Comparison of ENCODE assay signal across 26 cellular contexts in the genomic region with DNA sequence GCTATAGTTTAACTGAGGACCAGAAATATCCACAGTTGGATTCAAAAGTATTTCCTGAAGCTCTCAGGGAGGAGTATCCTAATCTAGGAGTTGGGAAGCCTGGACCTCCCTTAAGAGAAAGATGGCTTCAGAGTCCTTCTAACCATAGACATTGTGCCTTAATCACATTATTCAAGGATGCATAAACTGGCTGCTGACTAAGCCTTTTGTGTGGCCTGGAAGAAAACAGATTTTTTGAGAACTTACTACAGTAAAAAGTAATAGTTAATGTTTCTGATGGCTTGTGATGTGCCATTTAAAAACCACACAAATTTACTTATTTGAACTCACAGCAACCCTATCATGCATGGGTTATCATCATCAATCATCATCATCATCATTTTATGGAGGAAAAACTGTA.
"Had no signal": no experiment of that assay in that cellular context is flagged by ENCODE, and none has a peak within 500 bp of the region (broad histone marks: within the 10 kb centered on the region; RNA-seq: fewer than 3 reads in every experiment).

No MANE protein-coding gene starts in this region.

- ATAC-seq: stimulated activated effector memory CD8-positive, alpha-beta T cell treated with anti-CD3 and anti-CD28 coated beads, Interleukin-12 subunit alpha, Interleukin-12 subunit beta, amount 100 ng/mL, for 72 hours; stimulated activated memory B cell treated with anti-CD40 and anti-IgM and Interleukin-4, amounts not matched to agents 10 μg/mL and 1 μg/mL and 100 μg/mL, for 72 hours; stimulated activated naive B cell treated with anti-CD40 and anti-IgM and Interleukin-4, amounts not matched to agents 10 μg/mL and 1 μg/mL and 100 μg/mL, for 72 hours; stimulated activated naive CD8-positive, alpha-beta T cell treated with anti-CD3 and anti-CD28 coated beads, Interleukin-15, amount 100 ng/mL, for 72 hours; stimulated activated naive CD8-positive, alpha-beta T cell treated with anti-CD3 and anti-CD28 coated beads, Interleukin-15, Interleukin-2, amounts not matched to agents 100 U/mL and 50 U/mL, for 24 hours; upper lobe of right lung had no signal

- H3K36me3 ChIP-seq: stomach, suprapubic skin, thoracic aorta, thyroid gland, tibial artery, tibial nerve, transverse colon, upper lobe of left lung, upper lobe of right lung, uterus, vagina had no signal

- H3K4me1 ChIP-seq: stomach, suprapubic skin, testis, thyroid gland, tibial artery, tibial nerve, transverse colon, upper lobe of left lung, upper lobe of right lung, uterus, vagina had no signal

- H3K9me3 ChIP-seq: testis, thoracic aorta, thyroid gland, transverse colon, upper lobe of left lung, upper lobe of right lung, vagina had no signal

- H3K4me3 ChIP-seq: stomach, suprapubic skin, testis, thoracic aorta, thyroid gland, tibial artery, tibial nerve, transverse colon, upper lobe of left lung, upper lobe of right lung, uterus, vagina had no signal

- H3K27me3 ChIP-seq: testis, thyroid gland, tibial nerve, upper lobe of left lung, uterus, vagina had no signal

- H3K27ac ChIP-seq: stomach, suprapubic skin, testis, thoracic aorta, thyroid gland, tibial artery, tibial nerve, transverse colon, upper lobe of left lung, upper lobe of right lung, uterus, vagina had no signal

- DNase-seq: stimulated activated CD4-positive, alpha-beta T cell treated with anti-CD3 and anti-CD28 coated beads, Interleukin-2, amount 100 ng/mL, for 48 hours; stimulated activated CD4-positive, alpha-beta T cell treated with anti-CD3 and anti-CD28 coated beads, Interleukin-4, amount 100 ng/mL, for 1 hour; stimulated activated CD4-positive, alpha-beta T cell treated with anti-CD3 and anti-CD28 coated beads, Interleukin-4, amount 100 ng/mL, for 24 hours; stimulated activated CD4-positive, alpha-beta T cell treated with anti-CD3 and anti-CD28 coated beads, Interleukin-4, amount 100 ng/mL, for 4 hours; stimulated activated CD8-positive, alpha-beta memory T cell treated with anti-CD3 and anti-CD28 coated beads, Interleukin-4, amount 100 ng/mL, for 48 hours; stimulated activated naive B cell treated with anti-CD40 and anti-IgM and Interleukin-4, amounts not matched to agents 10 μg/mL and 1 μg/mL and 100 μg/mL, for 72 hours; stimulated activated naive CD4-positive, alpha-beta T cell; stimulated activated naive CD4-positive, alpha-beta T cell treated with Interleukin-2 at 50 U/mL for 16 hours; stimulated activated naive CD8-positive, alpha-beta T cell treated with anti-CD3 and anti-CD28 coated beads, Interleukin-15, amount 100 ng/mL, for 72 hours; stimulated activated naive CD8-positive, alpha-beta T cell treated with anti-CD3 and anti-CD28 coated beads, Interleukin-15, Interleukin-2, amounts not matched to agents 100 U/mL and 50 U/mL, for 24 hours; stomach; substantia nigra; testis; thyroid gland; tibial artery; transverse colon; trophoblast cell; upper lobe of left lung; upper lobe of right lung; uterus had no signal
